In genomic region chr14:59944909-59945308, GRCh38 we compare ENCODE assay signal across 27 cellular contexts. TPM values are rescaled to one million over a fixed set of nuclear protein-coding genes. Genes with fewer than 3 reads are reported as not detected.
"Had no signal": no experiment of that assay in that cellular context is flagged by ENCODE, and none has a peak within 500 bp of the region (broad histone marks: within the 10 kb centered on the region; RNA-seq: fewer than 3 reads in every experiment).

No MANE protein-coding gene starts in this region.

- FAIRE-seq: astrocyte, TTC549 had no signal

- H3K36me3 ChIP-seq: MG63, SJSA1 had no signal

- H3K27me3 ChIP-seq: MG63, SJSA1 had no signal

- ATAC-seq: activated naive CD4-positive, alpha-beta T cell treated with anti-CD3 and anti-CD28 coated beads, Interleukin-2, amount 50 U/mL, for 72 hours; activated naive CD8-positive, alpha-beta T cell treated with anti-CD3 and anti-CD28 coated beads, Interleukin-2, amount 50 U/mL, for 24 hours; activated T-cell treated with anti-CD3 and anti-CD28 coated beads, Interleukin-2, amount 50 U/mL, for 4 hours had no signal

- H3K4me3 ChIP-seq: MG63, SJSA1 had no signal

- H3K27ac ChIP-seq: SJSA1 had no signal

- H3K9me3 ChIP-seq: MG63, SJSA1 had no signal

- H3K4me1 ChIP-seq: SJSA1 had no signal

- DNase-seq: activated CD4-positive, alpha-beta memory T cell treated with anti-CD3 and anti-CD28 coated beads for 36 hours; activated CD4-positive, alpha-beta T cell treated with anti-CD3 and anti-CD28 coated beads, Interleukin-2, amount 10 ng/mL, durations not matched to agents 7 days and 5 days; activated CD4-positive, CD25-positive, alpha-beta regulatory T cell; activated CD8-positive, alpha-beta memory T cell treated with anti-CD3 and anti-CD28 coated beads for 24 hours; activated effector memory CD4-positive, alpha-beta T cell treated with anti-CD3 and anti-CD28 coated beads, Interleukin-2, amount 50 U/mL, for 16 hours; activated naive CD4-positive, alpha-beta T cell treated with Interleukin-2 at 50 U/mL for 16 hours; activated naive CD8-positive, alpha-beta T cell treated with anti-CD3 and anti-CD28 coated beads, Interleukin-2, amount 50 U/mL, for 24 hours; activated T-cell treated with anti-CD3 and anti-CD28 coated beads, Interleukin-2, amount 50 U/mL, for 4 hours; amniotic stem cell; KBM-7; MG63; NCI-H1105 treated with DMSO at 0.1 percent for 48 hours; NCI-H1436 treated with DMSO at 0.1 percent for 48 hours; NCI-H187; NCI-H2081; NCI-H510A treated with DMSO at 0.1 percent for 48 hours; NCI-H69; NK-92 treated with Interleukin-12 subunit alpha and Interleukin-12 subunit beta, amount 100 ng/mL, for 24 hours; Right ventricle myocardium superior; RPMI8226; T-helper 2 cell; T1000 had no signal

RNA-seq across cellular contexts. Expression of gene LRRC9, which starts 25.0 kb away (rescaled TPM):
- total RNA-seq: activated CD4-positive, alpha-beta memory T cell treated with anti-CD3 and anti-CD28 coated beads for 36 hours; activated CD4-positive, alpha-beta T cell treated with anti-CD3 and anti-CD28 coated beads, Interleukin-2, amount 10 ng/mL, durations not matched to agents 7 days and 5 days; activated T-cell treated with anti-CD3 and anti-CD28 coated beads, Interleukin-2, amount 50 U/mL, for 4 hours; LHCN-M2; Right ventricle myocardium superior; SJSA1 had no signal
